ENCODE assay signal across 22 cellular contexts in the genomic region with DNA sequence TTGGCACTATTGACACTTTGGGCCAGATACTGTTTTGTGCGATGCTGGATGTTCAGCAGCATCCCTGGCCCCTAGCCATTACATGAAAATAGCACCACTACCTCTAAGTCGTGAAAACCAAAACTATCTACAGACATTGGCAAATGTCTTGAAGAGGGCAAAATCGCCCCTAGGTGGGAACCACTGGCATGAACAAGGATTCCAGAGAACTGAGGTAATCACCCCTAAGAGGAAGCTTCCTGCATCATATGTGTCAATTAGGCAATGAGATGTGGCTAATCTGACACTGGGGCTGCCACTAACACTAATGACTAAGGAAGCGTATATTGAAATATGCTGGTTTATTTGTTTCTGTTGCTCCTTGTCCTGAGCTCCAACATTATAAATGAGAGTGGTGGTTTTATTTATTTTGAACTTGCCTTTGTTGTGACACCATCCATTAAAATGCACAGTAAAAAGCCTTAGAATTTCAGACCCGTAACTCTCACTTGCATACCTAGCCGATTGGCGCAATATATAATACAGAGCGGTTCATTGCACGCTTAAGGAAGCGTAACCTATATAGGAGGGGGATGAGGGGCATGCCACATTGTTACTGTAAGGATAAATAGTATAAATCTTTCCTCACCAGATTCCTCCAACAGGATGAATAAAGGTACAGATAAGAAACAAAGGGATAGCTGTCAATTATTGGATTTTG.
"Had no signal": no experiment of that assay in that cellular context is flagged by ENCODE, and none has a peak within 500 bp of the region (broad histone marks: within the 10 kb centered on the region; RNA-seq: fewer than 3 reads in every experiment).

No MANE protein-coding gene starts in this region.

- H3K4me1 ChIP-seq: esophagus squamous epithelium, gastrocnemius medialis, left ventricle myocardium inferior, upper lobe of left lung had no signal

- H3K27ac ChIP-seq: coronary artery, esophagus squamous epithelium, gastrocnemius medialis, left ventricle myocardium inferior, thoracic aorta, upper lobe of left lung had no signal

- H3K36me3 ChIP-seq: esophagus squamous epithelium, gastrocnemius medialis, left ventricle myocardium inferior, thoracic aorta, upper lobe of left lung had no signal

- H3K9me3 ChIP-seq: gastrocnemius medialis, thoracic aorta, upper lobe of left lung had no signal

- H3K4me3 ChIP-seq: coronary artery, esophagus squamous epithelium, gastrocnemius medialis, left ventricle myocardium inferior, thoracic aorta, upper lobe of left lung had no signal

- DNase-seq: activated CD4-positive, alpha-beta T cell treated with anti-CD3 and anti-CD28 coated beads for 36 hours; activated CD4-positive, alpha-beta T cell treated with anti-CD3 and anti-CD28 coated beads, Interleukin-2, amount 50 U/mL, for 4 hours; activated CD8-positive, alpha-beta memory T cell treated with anti-CD3 and anti-CD28 coated beads, Interleukin-2, amount 50 U/mL, for 48 hours; activated naive CD4-positive, alpha-beta T cell treated with Interleukin-2 at 50 U/mL for 16 hours; activated T-cell treated with anti-CD3 and anti-CD28 coated beads, Interleukin-2, amount 50 U/mL, for 4 hours; amygdala; cerebellar nuclear complex; endodermal cell; esophagus squamous epithelium; gastrocnemius medialis; head of caudate nucleus; left ventricle myocardium inferior; mammary epithelial cell; midbrain; natural killer cell; retina; stimulated activated CD4-positive, alpha-beta T cell treated with anti-CD3 and anti-CD28 coated beads, Interleukin-2, amount 100 ng/mL, for 48 hours; stimulated activated naive CD4-positive, alpha-beta T cell; T1000; upper lobe of left lung had no signal

- H3K27me3 ChIP-seq: esophagus squamous epithelium, gastrocnemius medialis, upper lobe of left lung had no signal
